1 cellular context compared by ENCODE assay signal in the genomic region with DNA sequence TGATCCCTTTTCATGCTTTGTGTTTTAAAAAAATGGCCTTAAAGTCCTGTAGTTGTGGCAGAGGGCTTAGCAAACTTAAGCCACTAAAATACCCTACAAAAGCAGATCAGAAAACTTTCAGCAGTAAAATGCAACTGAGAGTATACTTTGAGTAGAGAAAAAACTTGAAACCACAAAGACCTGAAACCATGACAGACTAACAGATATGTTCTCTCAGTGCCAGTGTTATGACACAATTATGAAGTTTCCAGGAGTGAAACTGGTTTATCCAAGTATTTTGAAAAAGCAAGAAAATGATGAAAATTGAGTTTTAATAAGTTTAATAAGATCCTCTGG.
TF ChIP-seq lines count a peak whose summit lies in the region.

No MANE protein-coding gene starts in this region.

TF ChIP-seq in GM12878, 131 proteins besides CTCF, POLR2A, EP300 and RAD21 (continued from another document and continues in another):
- TF ChIP-seq ZNF274 (IDR thresholded peaks at IDR 0.05; ENCODE audit: insufficient read depth, insufficient read length) (no peak), SUPT20H (IDR thresholded peaks at IDR 0.05; ENCODE audit: borderline replicate concordance, control insufficient read depth, low read depth, low read length) (no peak), NR2C2 (IDR thresholded peaks at IDR 0.05; ENCODE audit: borderline replicate concordance, control insufficient read depth, insufficient read length, low read depth) (no peak), EGR1 (IDR thresholded peaks at IDR 0.05; ENCODE audit: borderline replicate concordance in 1 of 2, low read depth in 2 of 2, low read length in 2 of 2) (no peak), WRNIP1 (IDR thresholded peaks at IDR 0.05; ENCODE audit: borderline replicate concordance, low read depth, low read length) (no peak), SUZ12 (IDR thresholded peaks at IDR 0.05; ENCODE audit: unreplicated experiment) (no peak), KLF5 (IDR thresholded peaks at IDR 0.05; ENCODE audit: partially characterized antibody) (no peak), SPI1 (IDR thresholded peaks at IDR 0.05; ENCODE audit: borderline replicate concordance, insufficient read depth, low read depth, low read length) (no peak), HDAC6 (IDR thresholded peaks at IDR 0.05; ENCODE audit: unreplicated experiment) (no peak), NFYA (IDR thresholded peaks at IDR 0.05; ENCODE audit: borderline replicate concordance, low read depth, low read length) (no peak), STAT1 (conservative IDR thresholded peaks at IDR 0.05) (no peak), POLR2AphosphoS2 (IDR thresholded peaks at IDR 0.05; ENCODE audit: low read depth, low read length) (no peak), ZNF384 (IDR thresholded peaks at IDR 0.05; ENCODE audit: borderline replicate concordance, low read depth, low read length) (peak; percentile 67; the same call in 1 of the 2 replicates), TCF12 (IDR thresholded peaks at IDR 0.05; ENCODE audit: low read depth, low read length) (no peak), BACH1 (IDR thresholded peaks at IDR 0.05; ENCODE audit: borderline replicate concordance) (no peak), MYB (IDR thresholded peaks at IDR 0.05; ENCODE audit: borderline replicate concordance, low read depth, low read length) (no peak), CREM (IDR thresholded peaks at IDR 0.05; ENCODE audit: low read depth) (peak; percentile 46), CHD4 (IDR thresholded peaks at IDR 0.05) (no peak), ZNF217 (IDR thresholded peaks at IDR 0.05) (no peak), POLR2AphosphoS5 (IDR thresholded peaks at IDR 0.05; ENCODE audit: low read length) (no peak), SIX5 (IDR thresholded peaks at IDR 0.05; ENCODE audit: low read depth, low read length, severe bottlenecking) (no peak), PAX8 (IDR thresholded peaks at IDR 0.05) (no peak; the same call in 1 of the 2 replicates), SREBF1 (IDR thresholded peaks at IDR 0.05; ENCODE audit: low read length) (no peak)
- TF ChIP-seq, protein P1, sequence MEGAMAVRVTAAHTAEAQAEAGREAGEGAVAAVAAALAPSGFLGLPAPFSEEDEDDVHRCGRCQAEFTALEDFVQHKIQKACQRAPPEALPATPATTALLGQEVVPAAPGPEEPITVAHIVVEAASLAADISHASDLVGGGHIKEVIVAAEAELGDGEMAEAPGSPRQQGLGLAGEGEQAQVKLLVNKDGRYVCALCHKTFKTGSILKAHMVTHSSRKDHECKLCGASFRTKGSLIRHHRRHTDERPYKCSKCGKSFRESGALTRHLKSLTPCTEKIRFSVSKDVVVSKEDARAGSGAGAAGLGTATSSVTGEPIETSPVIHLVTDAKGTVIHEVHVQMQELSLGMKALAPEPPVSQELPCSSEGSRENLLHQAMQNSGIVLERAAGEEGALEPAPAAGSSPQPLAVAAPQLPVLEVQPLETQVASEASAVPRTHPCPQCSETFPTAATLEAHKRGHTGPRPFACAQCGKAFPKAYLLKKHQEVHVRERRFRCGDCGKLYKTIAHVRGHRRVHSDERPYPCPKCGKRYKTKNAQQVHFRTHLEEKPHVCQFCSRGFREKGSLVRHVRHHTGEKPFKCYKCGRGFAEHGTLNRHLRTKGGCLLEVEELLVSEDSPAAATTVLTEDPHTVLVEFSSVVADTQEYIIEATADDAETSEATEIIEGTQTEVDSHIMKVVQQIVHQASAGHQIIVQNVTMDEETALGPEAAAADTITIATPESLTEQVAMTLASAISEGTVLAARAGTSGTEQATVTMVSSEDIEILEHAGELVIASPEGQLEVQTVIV (IDR thresholded peaks at IDR 0.05; ENCODE audit: borderline replicate concordance, partially characterized antibody) = no peak
- TF ChIP-seq, protein P2, sequence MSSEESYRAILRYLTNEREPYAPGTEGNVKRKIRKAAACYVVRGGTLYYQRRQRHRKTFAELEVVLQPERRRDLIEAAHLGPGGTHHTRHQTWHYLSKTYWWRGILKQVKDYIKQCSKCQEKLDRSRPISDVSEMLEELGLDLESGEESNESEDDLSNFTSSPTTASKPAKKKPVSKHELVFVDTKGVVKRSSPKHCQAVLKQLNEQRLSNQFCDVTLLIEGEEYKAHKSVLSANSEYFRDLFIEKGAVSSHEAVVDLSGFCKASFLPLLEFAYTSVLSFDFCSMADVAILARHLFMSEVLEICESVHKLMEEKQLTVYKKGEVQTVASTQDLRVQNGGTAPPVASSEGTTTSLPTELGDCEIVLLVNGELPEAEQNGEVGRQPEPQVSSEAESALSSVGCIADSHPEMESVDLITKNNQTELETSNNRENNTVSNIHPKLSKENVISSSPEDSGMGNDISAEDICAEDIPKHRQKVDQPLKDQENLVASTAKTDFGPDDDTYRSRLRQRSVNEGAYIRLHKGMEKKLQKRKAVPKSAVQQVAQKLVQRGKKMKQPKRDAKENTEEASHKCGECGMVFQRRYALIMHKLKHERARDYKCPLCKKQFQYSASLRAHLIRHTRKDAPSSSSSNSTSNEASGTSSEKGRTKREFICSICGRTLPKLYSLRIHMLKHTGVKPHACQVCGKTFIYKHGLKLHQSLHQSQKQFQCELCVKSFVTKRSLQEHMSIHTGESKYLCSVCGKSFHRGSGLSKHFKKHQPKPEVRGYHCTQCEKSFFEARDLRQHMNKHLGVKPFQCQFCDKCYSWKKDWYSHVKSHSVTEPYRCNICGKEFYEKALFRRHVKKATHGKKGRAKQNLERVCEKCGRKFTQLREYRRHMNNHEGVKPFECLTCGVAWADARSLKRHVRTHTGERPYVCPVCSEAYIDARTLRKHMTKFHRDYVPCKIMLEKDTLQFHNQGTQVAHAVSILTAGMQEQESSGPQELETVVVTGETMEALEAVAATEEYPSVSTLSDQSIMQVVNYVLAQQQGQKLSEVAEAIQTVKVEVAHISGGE (CRISPR knock-in tag; IDR thresholded peaks at IDR 0.05) = no peak
- TF ChIP-seq, protein P3, sequence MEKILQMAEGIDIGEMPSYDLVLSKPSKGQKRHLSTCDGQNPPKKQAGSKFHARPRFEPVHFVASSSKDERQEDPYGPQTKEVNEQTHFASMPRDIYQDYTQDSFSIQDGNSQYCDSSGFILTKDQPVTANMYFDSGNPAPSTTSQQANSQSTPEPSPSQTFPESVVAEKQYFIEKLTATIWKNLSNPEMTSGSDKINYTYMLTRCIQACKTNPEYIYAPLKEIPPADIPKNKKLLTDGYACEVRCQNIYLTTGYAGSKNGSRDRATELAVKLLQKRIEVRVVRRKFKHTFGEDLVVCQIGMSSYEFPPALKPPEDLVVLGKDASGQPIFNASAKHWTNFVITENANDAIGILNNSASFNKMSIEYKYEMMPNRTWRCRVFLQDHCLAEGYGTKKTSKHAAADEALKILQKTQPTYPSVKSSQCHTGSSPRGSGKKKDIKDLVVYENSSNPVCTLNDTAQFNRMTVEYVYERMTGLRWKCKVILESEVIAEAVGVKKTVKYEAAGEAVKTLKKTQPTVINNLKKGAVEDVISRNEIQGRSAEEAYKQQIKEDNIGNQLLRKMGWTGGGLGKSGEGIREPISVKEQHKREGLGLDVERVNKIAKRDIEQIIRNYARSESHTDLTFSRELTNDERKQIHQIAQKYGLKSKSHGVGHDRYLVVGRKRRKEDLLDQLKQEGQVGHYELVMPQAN (conservative IDR thresholded peaks at IDR 0.05) = no peak
- TF ChIP-seq, protein P4, sequence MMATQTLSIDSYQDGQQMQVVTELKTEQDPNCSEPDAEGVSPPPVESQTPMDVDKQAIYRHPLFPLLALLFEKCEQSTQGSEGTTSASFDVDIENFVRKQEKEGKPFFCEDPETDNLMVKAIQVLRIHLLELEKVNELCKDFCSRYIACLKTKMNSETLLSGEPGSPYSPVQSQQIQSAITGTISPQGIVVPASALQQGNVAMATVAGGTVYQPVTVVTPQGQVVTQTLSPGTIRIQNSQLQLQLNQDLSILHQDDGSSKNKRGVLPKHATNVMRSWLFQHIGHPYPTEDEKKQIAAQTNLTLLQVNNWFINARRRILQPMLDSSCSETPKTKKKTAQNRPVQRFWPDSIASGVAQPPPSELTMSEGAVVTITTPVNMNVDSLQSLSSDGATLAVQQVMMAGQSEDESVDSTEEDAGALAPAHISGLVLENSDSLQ (IDR thresholded peaks at IDR 0.05) = no peak
- TF ChIP-seq, protein P5, sequence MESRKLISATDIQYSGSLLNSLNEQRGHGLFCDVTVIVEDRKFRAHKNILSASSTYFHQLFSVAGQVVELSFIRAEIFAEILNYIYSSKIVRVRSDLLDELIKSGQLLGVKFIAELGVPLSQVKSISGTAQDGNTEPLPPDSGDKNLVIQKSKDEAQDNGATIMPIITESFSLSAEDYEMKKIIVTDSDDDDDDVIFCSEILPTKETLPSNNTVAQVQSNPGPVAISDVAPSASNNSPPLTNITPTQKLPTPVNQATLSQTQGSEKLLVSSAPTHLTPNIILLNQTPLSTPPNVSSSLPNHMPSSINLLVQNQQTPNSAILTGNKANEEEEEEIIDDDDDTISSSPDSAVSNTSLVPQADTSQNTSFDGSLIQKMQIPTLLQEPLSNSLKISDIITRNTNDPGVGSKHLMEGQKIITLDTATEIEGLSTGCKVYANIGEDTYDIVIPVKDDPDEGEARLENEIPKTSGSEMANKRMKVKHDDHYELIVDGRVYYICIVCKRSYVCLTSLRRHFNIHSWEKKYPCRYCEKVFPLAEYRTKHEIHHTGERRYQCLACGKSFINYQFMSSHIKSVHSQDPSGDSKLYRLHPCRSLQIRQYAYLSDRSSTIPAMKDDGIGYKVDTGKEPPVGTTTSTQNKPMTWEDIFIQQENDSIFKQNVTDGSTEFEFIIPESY (IDR thresholded peaks at IDR 0.05) = no peak
- TF ChIP-seq, protein P6, sequence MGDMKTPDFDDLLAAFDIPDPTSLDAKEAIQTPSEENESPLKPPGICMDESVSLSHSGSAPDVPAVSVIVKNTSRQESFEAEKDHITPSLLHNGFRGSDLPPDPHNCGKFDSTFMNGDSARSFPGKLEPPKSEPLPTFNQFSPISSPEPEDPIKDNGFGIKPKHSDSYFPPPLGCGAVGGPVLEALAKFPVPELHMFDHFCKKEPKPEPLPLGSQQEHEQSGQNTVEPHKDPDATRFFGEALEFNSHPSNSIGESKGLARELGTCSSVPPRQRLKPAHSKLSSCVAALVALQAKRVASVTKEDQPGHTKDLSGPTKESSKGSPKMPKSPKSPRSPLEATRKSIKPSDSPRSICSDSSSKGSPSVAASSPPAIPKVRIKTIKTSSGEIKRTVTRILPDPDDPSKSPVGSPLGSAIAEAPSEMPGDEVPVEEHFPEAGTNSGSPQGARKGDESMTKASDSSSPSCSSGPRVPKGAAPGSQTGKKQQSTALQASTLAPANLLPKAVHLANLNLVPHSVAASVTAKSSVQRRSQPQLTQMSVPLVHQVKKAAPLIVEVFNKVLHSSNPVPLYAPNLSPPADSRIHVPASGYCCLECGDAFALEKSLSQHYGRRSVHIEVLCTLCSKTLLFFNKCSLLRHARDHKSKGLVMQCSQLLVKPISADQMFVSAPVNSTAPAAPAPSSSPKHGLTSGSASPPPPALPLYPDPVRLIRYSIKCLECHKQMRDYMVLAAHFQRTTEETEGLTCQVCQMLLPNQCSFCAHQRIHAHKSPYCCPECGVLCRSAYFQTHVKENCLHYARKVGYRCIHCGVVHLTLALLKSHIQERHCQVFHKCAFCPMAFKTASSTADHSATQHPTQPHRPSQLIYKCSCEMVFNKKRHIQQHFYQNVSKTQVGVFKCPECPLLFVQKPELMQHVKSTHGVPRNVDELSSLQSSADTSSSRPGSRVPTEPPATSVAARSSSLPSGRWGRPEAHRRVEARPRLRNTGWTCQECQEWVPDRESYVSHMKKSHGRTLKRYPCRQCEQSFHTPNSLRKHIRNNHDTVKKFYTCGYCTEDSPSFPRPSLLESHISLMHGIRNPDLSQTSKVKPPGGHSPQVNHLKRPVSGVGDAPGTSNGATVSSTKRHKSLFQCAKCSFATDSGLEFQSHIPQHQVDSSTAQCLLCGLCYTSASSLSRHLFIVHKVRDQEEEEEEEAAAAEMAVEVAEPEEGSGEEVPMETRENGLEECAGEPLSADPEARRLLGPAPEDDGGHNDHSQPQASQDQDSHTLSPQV (IDR thresholded peaks at IDR 0.05) = no peak; the same call in 1 of the 2 replicates
- TF ChIP-seq, protein P7, sequence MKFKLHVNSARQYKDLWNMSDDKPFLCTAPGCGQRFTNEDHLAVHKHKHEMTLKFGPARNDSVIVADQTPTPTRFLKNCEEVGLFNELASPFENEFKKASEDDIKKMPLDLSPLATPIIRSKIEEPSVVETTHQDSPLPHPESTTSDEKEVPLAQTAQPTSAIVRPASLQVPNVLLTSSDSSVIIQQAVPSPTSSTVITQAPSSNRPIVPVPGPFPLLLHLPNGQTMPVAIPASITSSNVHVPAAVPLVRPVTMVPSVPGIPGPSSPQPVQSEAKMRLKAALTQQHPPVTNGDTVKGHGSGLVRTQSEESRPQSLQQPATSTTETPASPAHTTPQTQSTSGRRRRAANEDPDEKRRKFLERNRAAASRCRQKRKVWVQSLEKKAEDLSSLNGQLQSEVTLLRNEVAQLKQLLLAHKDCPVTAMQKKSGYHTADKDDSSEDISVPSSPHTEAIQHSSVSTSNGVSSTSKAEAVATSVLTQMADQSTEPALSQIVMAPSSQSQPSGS (IDR thresholded peaks at IDR 0.05; ENCODE audit: low read length) = peak; percentile 87
- TF ChIP-seq, protein P8, sequence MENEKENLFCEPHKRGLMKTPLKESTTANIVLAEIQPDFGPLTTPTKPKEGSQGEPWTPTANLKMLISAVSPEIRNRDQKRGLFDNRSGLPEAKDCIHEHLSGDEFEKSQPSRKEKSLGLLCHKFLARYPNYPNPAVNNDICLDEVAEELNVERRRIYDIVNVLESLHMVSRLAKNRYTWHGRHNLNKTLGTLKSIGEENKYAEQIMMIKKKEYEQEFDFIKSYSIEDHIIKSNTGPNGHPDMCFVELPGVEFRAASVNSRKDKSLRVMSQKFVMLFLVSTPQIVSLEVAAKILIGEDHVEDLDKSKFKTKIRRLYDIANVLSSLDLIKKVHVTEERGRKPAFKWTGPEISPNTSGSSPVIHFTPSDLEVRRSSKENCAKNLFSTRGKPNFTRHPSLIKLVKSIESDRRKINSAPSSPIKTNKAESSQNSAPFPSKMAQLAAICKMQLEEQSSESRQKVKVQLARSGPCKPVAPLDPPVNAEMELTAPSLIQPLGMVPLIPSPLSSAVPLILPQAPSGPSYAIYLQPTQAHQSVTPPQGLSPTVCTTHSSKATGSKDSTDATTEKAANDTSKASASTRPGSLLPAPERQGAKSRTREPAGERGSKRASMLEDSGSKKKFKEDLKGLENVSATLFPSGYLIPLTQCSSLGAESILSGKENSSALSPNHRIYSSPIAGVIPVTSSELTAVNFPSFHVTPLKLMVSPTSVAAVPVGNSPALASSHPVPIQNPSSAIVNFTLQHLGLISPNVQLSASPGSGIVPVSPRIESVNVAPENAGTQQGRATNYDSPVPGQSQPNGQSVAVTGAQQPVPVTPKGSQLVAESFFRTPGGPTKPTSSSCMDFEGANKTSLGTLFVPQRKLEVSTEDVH (IDR thresholded peaks at IDR 0.05; ENCODE audit: low read depth, partially characterized antibody) = no peak
- TF ChIP-seq, protein P9, sequence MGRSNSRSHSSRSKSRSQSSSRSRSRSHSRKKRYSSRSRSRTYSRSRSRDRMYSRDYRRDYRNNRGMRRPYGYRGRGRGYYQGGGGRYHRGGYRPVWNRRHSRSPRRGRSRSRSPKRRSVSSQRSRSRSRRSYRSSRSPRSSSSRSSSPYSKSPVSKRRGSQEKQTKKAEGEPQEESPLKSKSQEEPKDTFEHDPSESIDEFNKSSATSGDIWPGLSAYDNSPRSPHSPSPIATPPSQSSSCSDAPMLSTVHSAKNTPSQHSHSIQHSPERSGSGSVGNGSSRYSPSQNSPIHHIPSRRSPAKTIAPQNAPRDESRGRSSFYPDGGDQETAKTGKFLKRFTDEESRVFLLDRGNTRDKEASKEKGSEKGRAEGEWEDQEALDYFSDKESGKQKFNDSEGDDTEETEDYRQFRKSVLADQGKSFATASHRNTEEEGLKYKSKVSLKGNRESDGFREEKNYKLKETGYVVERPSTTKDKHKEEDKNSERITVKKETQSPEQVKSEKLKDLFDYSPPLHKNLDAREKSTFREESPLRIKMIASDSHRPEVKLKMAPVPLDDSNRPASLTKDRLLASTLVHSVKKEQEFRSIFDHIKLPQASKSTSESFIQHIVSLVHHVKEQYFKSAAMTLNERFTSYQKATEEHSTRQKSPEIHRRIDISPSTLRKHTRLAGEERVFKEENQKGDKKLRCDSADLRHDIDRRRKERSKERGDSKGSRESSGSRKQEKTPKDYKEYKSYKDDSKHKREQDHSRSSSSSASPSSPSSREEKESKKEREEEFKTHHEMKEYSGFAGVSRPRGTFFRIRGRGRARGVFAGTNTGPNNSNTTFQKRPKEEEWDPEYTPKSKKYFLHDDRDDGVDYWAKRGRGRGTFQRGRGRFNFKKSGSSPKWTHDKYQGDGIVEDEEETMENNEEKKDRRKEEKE (IDR thresholded peaks at IDR 0.05) = no peak
